In the genomic region with DNA sequence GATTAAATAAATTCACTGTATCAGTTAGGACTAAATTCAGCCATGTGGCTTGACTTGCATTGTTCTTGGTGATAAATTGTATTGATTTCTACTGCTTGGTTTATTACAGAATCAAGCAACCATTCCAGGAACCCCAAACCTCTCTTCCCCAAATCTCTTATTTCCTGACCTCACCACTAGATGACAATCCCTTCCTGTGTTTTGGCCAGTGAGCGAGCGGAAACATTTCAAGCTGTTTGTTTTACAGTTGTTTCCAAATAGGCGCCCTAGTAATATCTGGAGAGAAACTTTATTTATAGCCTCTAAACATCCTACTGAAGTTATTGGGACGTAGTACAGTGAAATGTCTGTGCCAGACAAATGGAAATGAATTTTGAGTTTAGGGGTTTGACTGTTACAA, we compare ENCODE assay signal across 14 cellular contexts.
A peak's percentile ranks its signal among the peaks of the same experiment; 100 is the strongest.
DNase-seq lines count a peak whose midpoint lies in the region; ATAC-seq and TF ChIP-seq lines count a peak whose summit lies in the region.
"Had no signal": no experiment of that assay in that cellular context is flagged by ENCODE, and none has a peak within 500 bp of the region (broad histone marks: within the 10 kb centered on the region; RNA-seq: fewer than 3 reads in every experiment).

No MANE protein-coding gene starts in this region.

- H3K36me3 ChIP-seq in WERI-Rb-1: no peaks in the 10 kb centered on the region

- no peak overlapping the region for H3K27ac Mint-ChIP-seq in glutamatergic neuron (ENCODE audit: unreplicated experiment)
- H3K27ac Mint-ChIP-seq: activated CD4-positive, alpha-beta memory T cell treated with anti-CD3 and anti-CD28 coated beads for 36 hours; activated naive CD8-positive, alpha-beta T cell; T-cell had no signal

- no peaks in the 10 kb centered on the region for H3K36me3 Mint-ChIP-seq in glutamatergic neuron (ENCODE audit: unreplicated experiment)
- H3K36me3 Mint-ChIP-seq: activated CD4-positive, alpha-beta memory T cell treated with anti-CD3 and anti-CD28 coated beads for 36 hours; activated naive CD8-positive, alpha-beta T cell; T-cell had no signal

- no peak overlapping the region for H3K4me3 Mint-ChIP-seq in glutamatergic neuron (ENCODE audit: unreplicated experiment)
- H3K4me3 Mint-ChIP-seq: activated CD4-positive, alpha-beta memory T cell treated with anti-CD3 and anti-CD28 coated beads for 36 hours; activated naive CD8-positive, alpha-beta T cell; T-cell had no signal

- no peaks in the 10 kb centered on the region for H3K4me1 Mint-ChIP-seq in glutamatergic neuron (ENCODE audit: low read depth, unreplicated experiment)
- H3K4me1 Mint-ChIP-seq: T-cell had no signal

- H3K27me3 ChIP-seq in WERI-Rb-1 (ENCODE audit: insufficient read depth, low read depth, severe bottlenecking): no peaks in the 10 kb centered on the region

- no peaks in the 10 kb centered on the region for H3K9me3 Mint-ChIP-seq in glutamatergic neuron (ENCODE audit: unreplicated experiment)
- H3K9me3 Mint-ChIP-seq: activated CD4-positive, alpha-beta memory T cell treated with anti-CD3 and anti-CD28 coated beads for 36 hours; T-cell had no signal

- ATAC-seq in HG03521 (IDR thresholded peaks at IDR 0.05; ENCODE audit: unreplicated experiment): no peak
- ATAC-seq: K562, T-cell had no signal

- peaks cover 2% of the 10 kb centered on the region for H3K27me3 Mint-ChIP-seq in glutamatergic neuron (ENCODE audit: unreplicated experiment)

- H3K27ac ChIP-seq in C4-2B: no peak overlapping the region
- H3K27ac ChIP-seq in WERI-Rb-1: no peak overlapping the region
- H3K27ac ChIP-seq: skin epidermis had no signal

- TF ChIP-seq CTCF in C4-2B (conservative IDR thresholded peaks at IDR 0.05) (peak; percentile 30), GM12873 (IDR thresholded peaks at IDR 0.05; ENCODE audit: insufficient read depth, low read depth, low read length, missing control alignments) (peak; percentile 31), WERI-Rb-1 (IDR thresholded peaks at IDR 0.05; ENCODE audit: low read depth, low read length) (peak; percentile 49), glutamatergic neuron (IDR thresholded peaks at IDR 0.05; ENCODE audit: partially characterized antibody, unreplicated experiment) (no peak)

- H3K9me3 ChIP-seq in WERI-Rb-1 (ENCODE audit: severe bottlenecking): no peaks in the 10 kb centered on the region

- H3K4me3 ChIP-seq in WERI-Rb-1 (ENCODE audit: low read depth, low read length): no peak overlapping the region
- H3K4me3 ChIP-seq: K562, skin epidermis had no signal

- DNase-seq in WERI-Rb-1 (peak; percentile 22), iris pigment epithelial cell (ENCODE audit: low read depth) (peak; percentile 55), NCI-H1930 (lab: John Stamatoyannopoulos, UW) (no peak), glutamatergic neuron (no peak)
- DNase-seq in activated naive CD4-positive, alpha-beta T cell treated with anti-CD3 and anti-CD28 coated beads, Interleukin-2, amount 50 U/mL, for 16 hours: no peak
- DNase-seq: activated CD4-positive, alpha-beta memory T cell treated with anti-CD3 and anti-CD28 coated beads for 36 hours; DMS53; T-cell had no signal

Comparison
In these comparisons a context has a peak if more than half of its experiments do, and no peak if none do; other contexts are left out.
1. DNase-seq: peak in WERI-Rb-1 (single experiment) and iris pigment epithelial cell (single experiment); none in NCI-H1930 (0 of 2), activated naive CD4-positive, alpha-beta T cell treated with anti-CD3 and anti-CD28 coated beads, Interleukin-2, amount 50 U/mL, for 16 hours (single experiment) and glutamatergic neuron (single experiment).